In the genomic region with DNA sequence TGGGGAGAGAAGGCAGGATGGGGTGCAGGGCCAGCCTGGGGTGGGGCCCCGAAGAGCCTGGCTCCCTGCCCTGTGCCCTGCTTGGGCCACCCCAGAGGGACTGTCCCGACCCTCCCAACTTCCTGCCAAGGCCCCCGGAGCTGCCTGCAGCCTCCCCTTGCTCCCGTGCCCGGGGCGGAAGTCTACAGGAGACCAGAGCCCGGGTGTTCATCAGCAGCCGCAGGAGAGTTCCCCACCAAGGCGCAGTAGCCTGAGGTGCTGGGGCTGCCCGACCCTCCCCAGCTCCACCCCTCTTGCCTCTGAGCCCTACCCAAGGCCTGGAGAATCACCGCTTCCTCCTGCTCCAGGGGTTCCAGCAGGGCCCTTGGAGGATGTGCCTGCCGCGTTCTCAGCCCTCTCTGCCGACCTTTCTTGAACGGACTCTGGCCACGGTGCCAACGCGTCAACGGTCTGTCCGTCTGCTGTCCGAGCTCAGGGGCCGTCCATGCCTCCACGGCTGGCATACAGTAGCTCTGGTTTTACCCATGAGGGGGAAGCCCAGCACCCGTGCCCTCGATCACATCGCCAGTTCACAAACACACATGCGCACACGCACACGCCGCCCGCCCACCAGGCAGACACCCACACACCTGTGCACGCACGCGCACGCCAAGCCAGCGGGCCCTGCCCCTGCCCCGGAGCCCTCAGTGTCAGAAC, we compare ENCODE assay signal across 11 cellular contexts. TPM values are rescaled to one million over a fixed set of nuclear protein-coding genes. Genes with fewer than 3 reads are reported as not detected.
DNase-seq lines count a peak whose midpoint lies in the region; ATAC-seq, FAIRE-seq and TF ChIP-seq lines count a peak whose summit lies in the region.
"Had no signal": no experiment of that assay in that cellular context is flagged by ENCODE, and none has a peak within 500 bp of the region (broad histone marks: within the 10 kb centered on the region; RNA-seq: fewer than 3 reads in every experiment).

No MANE protein-coding gene starts in this region.

- WGBS in A549 (ENCODE audit: missing lambda C conversion rate) = 87% methylated on average over 31 of the region's 37 CpGs

- TF ChIP-seq RAD21 in A549 (conservative IDR thresholded peaks at IDR 0.05 in 1 of 2, IDR thresholded peaks at IDR 0.05 in 1 of 2) = no peak

- H3K4me1 ChIP-seq in A549 = no peaks in the 10 kb centered on the region

- peak overlapping the region in 1 of 2 donors; percentile 82 for H3K27ac Mint-ChIP-seq in effector memory CD8-positive, alpha-beta T cell
- peak overlapping the region in 6 of 10 donors; percentile 47 to 83 (median 58) for H3K27ac Mint-ChIP-seq in naive thymus-derived CD8-positive, alpha-beta T cell

- TF ChIP-seq POLR2A in A549 (IDR thresholded peaks at IDR 0.05; ENCODE audit: low read length) = no peak

- CTCF ChIA-PET in A549 (lab: Yijun Ruan, JAX) = interaction anchor here (1.5 kb wide), 1 partner anchor 9 kb away, joined by 3 read pairs; no protein-coding TSS in a partner anchor

- no peaks in the 10 kb centered on the region for H3K9me3 ChIP-seq in A549

- H3K9me3 Mint-ChIP-seq in effector memory CD8-positive, alpha-beta T cell = no peaks in the 10 kb centered on the region
- H3K9me3 Mint-ChIP-seq in naive thymus-derived CD8-positive, alpha-beta T cell = no peaks in the 10 kb centered on the region

- H3K36me3 Mint-ChIP-seq in effector memory CD8-positive, alpha-beta T cell (ENCODE audit: insufficient read depth) = peaks cover 19% of the 10 kb centered on the region
- H3K36me3 Mint-ChIP-seq in naive thymus-derived CD8-positive, alpha-beta T cell = peaks cover 0 to 9% (median 0%) of the 10 kb centered on the region in 3 donors

- POLR2A ChIA-PET in A549 (lab: Yijun Ruan, JAX) = no interaction called here
- POLR2A ChIA-PET in naive thymus-derived CD8-positive, alpha-beta T cell (lab: Charles Lee) = interaction anchor here (0.6 kb wide), 1 partner anchor 9 kb away, joined by 3 read pairs; no protein-coding TSS in a partner anchor

- no peak for TF ChIP-seq EP300 in A549 (IDR thresholded peaks at IDR 0.05)

- H3K27me3 Mint-ChIP-seq in effector memory CD8-positive, alpha-beta T cell = no peaks in the 10 kb centered on the region
- H3K27me3 Mint-ChIP-seq in naive thymus-derived CD8-positive, alpha-beta T cell = no peaks in the 10 kb centered on the region

- H3K27ac ChIP-seq in A549 = no peak overlapping the region

- DNase-seq in A549 (ENCODE audit: low read depth in 1 of 2, low spot score in 1 of 2) (no peak), Kasumi-1 (lab: John Stamatoyannopoulos, UW) (peak; percentile 59 to 70), globus pallidus (ENCODE audit: low spot score) (no peak), middle frontal gyrus (ENCODE audit: extremely low spot score, low spot score) (no peak), NCI-H226 (no peak)
- DNase-seq in effector memory CD8-positive, alpha-beta T cell = no peak
- peak in 1 of 10 donors; percentile 63 for DNase-seq in naive thymus-derived CD8-positive, alpha-beta T cell
- DNase-seq: NCI-H2081 treated with DMSO at 0.1 percent for 48 hours, T1000 had no signal

- H3K4me3 Mint-ChIP-seq in effector memory CD8-positive, alpha-beta T cell = peak overlapping the region; percentile 48
- H3K4me3 Mint-ChIP-seq in naive thymus-derived CD8-positive, alpha-beta T cell = peak overlapping the region in 7 of 10 donors; percentile 4 to 55 (median 46)

- no peak overlapping the region for H3K4me3 ChIP-seq in A549

- peak; percentile 8 to 15; a peak in 3 of 6 replicates for ATAC-seq in A549
- no peak for ATAC-seq in effector memory CD8-positive, alpha-beta T cell (replicated peaks)
- ATAC-seq in naive thymus-derived CD8-positive, alpha-beta T cell = peak; percentile 33 to 50
- ATAC-seq in GM19395 (IDR thresholded peaks at IDR 0.05; ENCODE audit: unreplicated experiment) = no peak

- peaks cover 16 to 29% of the 10 kb centered on the region in 2 donors for H3K4me1 Mint-ChIP-seq in effector memory CD8-positive, alpha-beta T cell (ENCODE audit: low read depth in 2 of 2)
- peaks cover 7 to 23% (median 12%) of the 10 kb centered on the region in 4 donors for H3K4me1 Mint-ChIP-seq in naive thymus-derived CD8-positive, alpha-beta T cell

- H3K4me2 ChIP-seq in A549 = no peak overlapping the region

- no peak for FAIRE-seq in A549 (lab: Jason Lieb, UNC)
- FAIRE-seq: D721Med had no signal

- no peak for TF ChIP-seq CTCF in A549 (IDR thresholded peaks at IDR 0.05)

TF ChIP-seq in A549, 52 proteins besides CTCF, POLR2A, EP300 and RAD21:
- no peak for TF ChIP-seq CBX8 (IDR thresholded peaks at IDR 0.05)
- TF ChIP-seq, protein P1, sequence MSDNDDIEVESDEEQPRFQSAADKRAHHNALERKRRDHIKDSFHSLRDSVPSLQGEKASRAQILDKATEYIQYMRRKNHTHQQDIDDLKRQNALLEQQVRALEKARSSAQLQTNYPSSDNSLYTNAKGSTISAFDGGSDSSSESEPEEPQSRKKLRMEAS (IDR thresholded peaks at IDR 0.05) = no peak
- TF ChIP-seq JUN (IDR thresholded peaks at IDR 0.05) = no peak
- no peak for TF ChIP-seq EHMT2 (IDR thresholded peaks at IDR 0.05; ENCODE audit: low read depth)
- no peak for TF ChIP-seq MAZ (IDR thresholded peaks at IDR 0.05; ENCODE audit: borderline replicate concordance, low read depth, low read length)

RNA-seq across cellular contexts. Expression of gene SPON2, which starts 36.0 kb away (rescaled TPM):
- 0.12 and 0.24 TPM in 2 replicates for polyA plus RNA-seq in A549 (2011; rRNA removed)
- 0.04 and 0.10 TPM in 2 replicates for polyA plus RNA-seq in A549 (2012; cell fraction: cytosol; rRNA removed)
- 0.60 and 0.73 TPM in 2 replicates for polyA plus RNA-seq in A549 (2012; cell fraction: nucleus; rRNA removed)
- polyA plus RNA-seq in A549 (2017; fragmentation: RNase III; extraction: RNeasy Plus Mini Kit Qiagen cat#74134 plus additional on column Dnase treatment) = 0.07 to 0.54 TPM (median 0.15 TPM) in 3 replicates
- polyA minus RNA-seq in A549 (2011; rRNA and poly(A)+ RNA removed) = 0.29 and 0.63 TPM in 2 replicates
- total RNA-seq in naive thymus-derived CD8-positive, alpha-beta T cell = 10 to 100 TPM; 16.5 to 16.6 TPM
- polyA plus RNA-seq in naive thymus-derived CD8-positive, alpha-beta T cell = 10 to 100 TPM in 1 of 3 donors, 1 to 10 TPM in 2; 8.5 to 45.9 (median 9.5) TPM

RNA-seq across cellular contexts. Expression of gene CTBP1, which starts 40.5 kb away (rescaled TPM):
- polyA plus RNA-seq in A549 (2011; rRNA removed) = 39.3 and 43.1 TPM in 2 replicates
- polyA plus RNA-seq in A549 (2012; cell fraction: cytosol; rRNA removed) = 193 and 300 TPM in 2 replicates
- polyA plus RNA-seq in A549 (2012; cell fraction: nucleus; rRNA removed) = 430 and 585 TPM in 2 replicates
- polyA plus RNA-seq in A549 (2017; fragmentation: RNase III; extraction: RNeasy Plus Mini Kit Qiagen cat#74134 plus additional on column Dnase treatment) = 85.3 to 94.1 TPM (median 93.1 TPM) in 3 replicates
- 64.1 and 89.8 TPM in 2 replicates for polyA minus RNA-seq in A549 (2011; rRNA and poly(A)+ RNA removed)
- total RNA-seq in naive thymus-derived CD8-positive, alpha-beta T cell = 100 to 1,000 TPM; 189 to 193 TPM
- polyA plus RNA-seq in naive thymus-derived CD8-positive, alpha-beta T cell = 100 to 1,000 TPM in 1 of 3 donors, 10 to 100 TPM in 2; 51.0 to 104 (median 93.7) TPM

Comparison
In these comparisons a context has a peak if more than half of its experiments do, and no peak if none do; other contexts are left out.
1. ATAC-seq: peak in A549 (2 of 2) and naive thymus-derived CD8-positive, alpha-beta T cell (2 of 2); none in effector memory CD8-positive, alpha-beta T cell (single experiment) and GM19395 (single experiment).
2. DNase-seq: peak in Kasumi-1 (2 of 2); none in A549 (0 of 2), effector memory CD8-positive, alpha-beta T cell (0 of 3), globus pallidus (single experiment), middle frontal gyrus (single experiment) and NCI-H226 (single experiment).
3. RNA of gene SPON2, which starts 36.0 kb away (polyA plus RNA-seq): 8.5 to 45.9 TPM in naive thymus-derived CD8-positive, alpha-beta T cell; 0.04 to 0.73 TPM in A549; every median in the first group is over 4 times any median in the second.